ENCODE assay signal across 13 cellular contexts in the genomic region with DNA sequence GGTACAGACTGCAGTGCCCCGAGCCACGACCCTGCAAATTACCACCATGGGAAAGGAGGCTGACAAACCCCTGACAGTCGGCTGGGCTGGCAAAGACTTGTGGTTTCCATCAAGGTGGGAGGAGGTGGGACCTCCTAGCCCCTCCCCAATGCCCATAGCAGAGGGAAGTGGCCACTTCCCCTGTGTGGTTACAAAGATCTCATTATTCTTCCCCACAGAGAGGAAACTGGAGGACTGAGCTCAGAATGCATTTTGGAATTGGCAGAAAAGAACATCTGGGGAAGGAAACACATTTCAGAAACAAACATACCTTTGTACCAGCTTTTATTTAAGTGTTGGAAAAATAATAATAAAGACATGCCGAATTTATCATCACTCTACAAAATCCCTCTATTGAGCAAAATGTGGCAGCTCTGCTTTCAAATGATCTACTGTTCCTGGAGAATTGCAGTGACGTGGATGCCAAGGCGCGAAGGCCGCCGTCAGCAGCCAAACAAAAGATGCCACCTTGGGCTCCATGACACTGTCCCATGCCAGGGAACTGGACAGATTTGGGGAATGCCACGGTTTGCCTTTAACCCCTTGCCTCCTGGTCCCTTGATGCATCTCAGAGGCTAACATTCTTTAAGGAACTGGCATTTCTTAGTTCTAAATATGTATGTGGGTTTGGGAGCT.
A peak's percentile ranks its signal among the peaks of the same experiment; 100 is the strongest.
DNase-seq lines count a peak whose midpoint lies in the region; ATAC-seq, FAIRE-seq and TF ChIP-seq lines count a peak whose summit lies in the region.
"Had no signal": no experiment of that assay in that cellular context is flagged by ENCODE, and none has a peak within 500 bp of the region (broad histone marks: within the 10 kb centered on the region; RNA-seq: fewer than 3 reads in every experiment).

No MANE protein-coding gene starts in this region.

- peak; percentile 24 for DNase-seq in Daoy (ENCODE audit: low read depth)
- DNase-seq in NCI-H69 (lab: John Stamatoyannopoulos, UW), result peak; percentile 17
- DNase-seq in GM12878 (ENCODE audit: low read depth, low spot score), result no peak
- no peak for DNase-seq in transverse colon
- no peak for DNase-seq in NCI-H2227 (lab: John Stamatoyannopoulos, UW; ENCODE audit: unreplicated experiment)
- DNase-seq in KG1 (lab: John Stamatoyannopoulos, UW), result no peak
- DNase-seq: Caco-2, NCI-H1105 treated with DMSO at 0.1 percent for 48 hours, NCI-H748 treated with DMSO at 0.1 percent for 48 hours had no signal

- peak; percentile 63 for ATAC-seq in GM12878
- ATAC-seq in HG02571 (IDR thresholded peaks at IDR 0.05; ENCODE audit: unreplicated experiment), result no peak

- no peak overlapping the region for H2AFZ ChIP-seq in GM12878 (ENCODE audit: control insufficient read depth, low read depth, low read length)

- H3K36me3 ChIP-seq in GM12878 (ENCODE audit: control insufficient read depth in 2 of 2, insufficient read depth in 2 of 2, low read length in 1 of 2), result peaks cover 2 to 4% of the 10 kb centered on the region in 2 experiments; a peak in 3 of 4 replicates
- H3K36me3 ChIP-seq in neutrophil, result no peaks in the 10 kb centered on the region
- H3K36me3 ChIP-seq in transverse colon, result no peaks in the 10 kb centered on the region
- H3K36me3 ChIP-seq: cardiac muscle cell had no signal

- in situ Hi-C loops in GM12878 (cut with MboI) (no loop called here), transverse colon (cut with MboI; ENCODE audit: low pct_ligation_motif_present in 1 of 4, low pct_unique_long_range_greater_than_20kb in 1 of 4, low sequenced_read_pairs in 3 of 4) (no loop called here)

- H3K9ac ChIP-seq in GM12878 (ENCODE audit: control insufficient read depth, insufficient read depth, low read length), result no peak overlapping the region

- BruUV-seq in GM12878 (replicated peaks; lab: Mats Ljungman, UMichigan), result no TSS peak

- no peaks in the 10 kb centered on the region for H3K27me3 ChIP-seq in GM12878 (replicated peaks in 1 of 2; ENCODE audit: control insufficient read depth in 2 of 2, insufficient read depth in 2 of 2, low read length in 1 of 2)
- no peaks in the 10 kb centered on the region for H3K27me3 ChIP-seq in neutrophil
- H3K27me3 ChIP-seq in transverse colon, result no peaks in the 10 kb centered on the region
- H3K27me3 ChIP-seq: cardiac muscle cell had no signal

- H3K4me3 ChIP-seq in GM12878, result no peak overlapping the region
- H3K4me3 ChIP-seq in neutrophil (ENCODE audit: low read depth in 1 of 2, low read length in 1 of 2), result peak overlapping the region; percentile 18 to 47
- no peak overlapping the region for H3K4me3 ChIP-seq in transverse colon
- H3K4me3 ChIP-seq: cardiac muscle cell had no signal

- intact Hi-C loops in GM12878 (cut with micrococcal nuclease; ENCODE audit: unreplicated experiment), result no loop called here
- intact Hi-C loops in transverse colon (cut with DNase I; ENCODE audit: low total_unique reads), result no loop called here

- H3K9me3 ChIP-seq in GM12878 (replicated peaks; ENCODE audit: control insufficient read depth, insufficient read depth, low read length) (no peaks in the 10 kb centered on the region), neutrophil (no peaks in the 10 kb centered on the region), transverse colon (no peaks in the 10 kb centered on the region)
- H3K9me3 ChIP-seq: Caco-2 had no signal

- WGBS in GM12878 (ENCODE audit: insufficient coverage, insufficient replicate concordance, low lambda C conversion rate, missing lambda C conversion rate), result 67% methylated on average over 10 of the region's 10 CpGs
- WGBS in transverse colon (ENCODE audit: low coverage in 1 of 2), 2 donors, result 71% methylated on average over 10 of the region's 10 CpGs; no CpG with 5 or more reads in 1 of the 2 donors

- FAIRE-seq in GM12878 (lab: Jason Lieb, UNC), result no peak
- FAIRE-seq: islet of Langerhans had no signal

- RAD21 ChIA-PET in GM12878 (lab: Charles Lee; ENCODE audit: unreplicated experiment), result interaction anchor here (1.0 kb wide), 1 partner anchor 12 kb away, joined by 5 read pairs; no protein-coding TSS in a partner anchor

- SMC1A ChIA-PET in GM12878 (lab: Charles Lee; ENCODE audit: uncharacterized antibody, unreplicated experiment), result interaction anchor here (0.9 to 1.4 kb wide), 2 partner anchors 12 to 15 kb away, joined by 3 to 6 read pairs; no protein-coding TSS in a partner anchor

- H3K4me1 ChIP-seq in GM12878 (ENCODE audit: control insufficient read depth, insufficient read depth, low read length) (peaks cover 31% of the 10 kb centered on the region), neutrophil (ENCODE audit: control insufficient read depth in 1 of 2, insufficient read depth in 1 of 2, low read depth in 1 of 2, low read length in 1 of 2) (peaks cover 56 to 58% of the 10 kb centered on the region in 2 experiments), transverse colon (peaks cover 0 to 18% (median 2%) of the 10 kb centered on the region in 4 donors)
- H3K4me1 ChIP-seq: Caco-2 had no signal

- no peak overlapping the region for H3K4me2 ChIP-seq in GM12878 (ENCODE audit: control insufficient read depth, insufficient read depth)

- H3K79me2 ChIP-seq in GM12878 (ENCODE audit: control insufficient read depth, insufficient read depth, low read length), result peaks cover 37% of the 10 kb centered on the region

- H4K20me1 ChIP-seq in GM12878 (ENCODE audit: control insufficient read depth, insufficient read depth), result peaks cover 4% of the 10 kb centered on the region; the same call in 1 of the 2 replicates

- TF ChIP-seq EP300 in GM12878 (IDR thresholded peaks at IDR 0.05; ENCODE audit: borderline replicate concordance in 1 of 2, control insufficient read depth in 1 of 2, low read depth in 2 of 2, low read length in 2 of 2) (no peak), transverse colon (IDR thresholded peaks at IDR 0.05; ENCODE audit: low read depth) (no peak)

- TF ChIP-seq RAD21 in GM12878 (IDR thresholded peaks at IDR 0.05; ENCODE audit: insufficient read depth, low read depth, low read length), result no peak

- CTCF ChIA-PET in GM12878 (lab: Yijun Ruan, JAX), result no interaction called here

- H3K27ac ChIP-seq in GM12878 (ENCODE audit: control insufficient read depth, insufficient read depth) (no peak overlapping the region), neutrophil (peak overlapping the region; percentile 73), transverse colon (no peak overlapping the region)
- H3K27ac ChIP-seq: cardiac muscle cell had no signal

- TF ChIP-seq POLR2A in GM12878 (IDR thresholded peaks at IDR 0.05; ENCODE audit: low read depth, low read length), result no peak
- TF ChIP-seq POLR2A in transverse colon (IDR thresholded peaks at IDR 0.05), result no peak

- TF ChIP-seq CTCF in GM12878 (IDR thresholded peaks at IDR 0.05 in 2 of 3, conservative IDR thresholded peaks at IDR 0.05 in 1 of 3; ENCODE audit: control insufficient read depth in 2 of 3, extremely low read depth in 1 of 3, insufficient read depth in 1 of 3, low read depth in 3 of 3, low read length in 3 of 3) (no peak), neutrophil (IDR thresholded peaks at IDR 0.05) (no peak), transverse colon (IDR thresholded peaks at IDR 0.05) (no peak)

- POLR2A ChIA-PET in GM12878 (lab: Charles Lee), result interaction anchor here (1.1 kb wide), 1 partner anchor 14 kb away, joined by 4 read pairs; no protein-coding TSS in a partner anchor

TF ChIP-seq in GM12878, 131 proteins besides CTCF, POLR2A, EP300 and RAD21 (continues in another document):
- TF ChIP-seq TARDBP (IDR thresholded peaks at IDR 0.05; ENCODE audit: borderline replicate concordance), result no peak
- TF ChIP-seq YBX1 (IDR thresholded peaks at IDR 0.05), result no peak
- TF ChIP-seq NFXL1 (IDR thresholded peaks at IDR 0.05; ENCODE audit: borderline replicate concordance), result no peak
- TF ChIP-seq NFYA (IDR thresholded peaks at IDR 0.05; ENCODE audit: borderline replicate concordance, low read depth, low read length), result no peak
- TF ChIP-seq SIN3A (IDR thresholded peaks at IDR 0.05; ENCODE audit: low read depth, low read length), result no peak
- no peak for TF ChIP-seq ZNF622 (IDR thresholded peaks at IDR 0.05)
- no peak for TF ChIP-seq SREBF1 (IDR thresholded peaks at IDR 0.05; ENCODE audit: low read length)
- TF ChIP-seq, protein P1, sequence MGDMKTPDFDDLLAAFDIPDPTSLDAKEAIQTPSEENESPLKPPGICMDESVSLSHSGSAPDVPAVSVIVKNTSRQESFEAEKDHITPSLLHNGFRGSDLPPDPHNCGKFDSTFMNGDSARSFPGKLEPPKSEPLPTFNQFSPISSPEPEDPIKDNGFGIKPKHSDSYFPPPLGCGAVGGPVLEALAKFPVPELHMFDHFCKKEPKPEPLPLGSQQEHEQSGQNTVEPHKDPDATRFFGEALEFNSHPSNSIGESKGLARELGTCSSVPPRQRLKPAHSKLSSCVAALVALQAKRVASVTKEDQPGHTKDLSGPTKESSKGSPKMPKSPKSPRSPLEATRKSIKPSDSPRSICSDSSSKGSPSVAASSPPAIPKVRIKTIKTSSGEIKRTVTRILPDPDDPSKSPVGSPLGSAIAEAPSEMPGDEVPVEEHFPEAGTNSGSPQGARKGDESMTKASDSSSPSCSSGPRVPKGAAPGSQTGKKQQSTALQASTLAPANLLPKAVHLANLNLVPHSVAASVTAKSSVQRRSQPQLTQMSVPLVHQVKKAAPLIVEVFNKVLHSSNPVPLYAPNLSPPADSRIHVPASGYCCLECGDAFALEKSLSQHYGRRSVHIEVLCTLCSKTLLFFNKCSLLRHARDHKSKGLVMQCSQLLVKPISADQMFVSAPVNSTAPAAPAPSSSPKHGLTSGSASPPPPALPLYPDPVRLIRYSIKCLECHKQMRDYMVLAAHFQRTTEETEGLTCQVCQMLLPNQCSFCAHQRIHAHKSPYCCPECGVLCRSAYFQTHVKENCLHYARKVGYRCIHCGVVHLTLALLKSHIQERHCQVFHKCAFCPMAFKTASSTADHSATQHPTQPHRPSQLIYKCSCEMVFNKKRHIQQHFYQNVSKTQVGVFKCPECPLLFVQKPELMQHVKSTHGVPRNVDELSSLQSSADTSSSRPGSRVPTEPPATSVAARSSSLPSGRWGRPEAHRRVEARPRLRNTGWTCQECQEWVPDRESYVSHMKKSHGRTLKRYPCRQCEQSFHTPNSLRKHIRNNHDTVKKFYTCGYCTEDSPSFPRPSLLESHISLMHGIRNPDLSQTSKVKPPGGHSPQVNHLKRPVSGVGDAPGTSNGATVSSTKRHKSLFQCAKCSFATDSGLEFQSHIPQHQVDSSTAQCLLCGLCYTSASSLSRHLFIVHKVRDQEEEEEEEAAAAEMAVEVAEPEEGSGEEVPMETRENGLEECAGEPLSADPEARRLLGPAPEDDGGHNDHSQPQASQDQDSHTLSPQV (IDR thresholded peaks at IDR 0.05), result no peak

Comparison
In these comparisons a context has a peak if more than half of its experiments do, and no peak if none do; other contexts are left out.
1. DNase-seq: peak in Daoy (single experiment) and NCI-H69 (single experiment); none in GM12878 (single experiment), transverse colon (single experiment), NCI-H2227 (single experiment) and KG1 (single experiment).
2. H3K4me3 ChIP-seq: peak in neutrophil (2 of 2); none in GM12878 (single experiment) and transverse colon (0 of 4).